2 cellular contexts compared by ENCODE assay signal in genomic region chr21:34835526-34835925, GRCh38.
TF ChIP-seq lines count a peak whose summit lies in the region.

No MANE protein-coding gene starts in this region.

TF ChIP-seq in SK-N-SH, 30 proteins besides CTCF, POLR2A, EP300 and RAD21 (continued from another document):
- TF ChIP-seq PBX3 (IDR thresholded peaks at IDR 0.05) (no peak), MAX (IDR thresholded peaks at IDR 0.05; ENCODE audit: low read depth) (no peak), TEAD4 (IDR thresholded peaks at IDR 0.05; ENCODE audit: borderline replicate concordance, insufficient read depth) (no peak), NRF1 (IDR thresholded peaks at IDR 0.05; ENCODE audit: low read depth, low read length) (no peak), CHD2 (IDR thresholded peaks at IDR 0.05; ENCODE audit: low read length, partially characterized antibody) (no peak), TAF1 (IDR thresholded peaks at IDR 0.05; ENCODE audit: borderline replicate concordance, low read depth, low read length) (no peak), RCOR1 (IDR thresholded peaks at IDR 0.05; ENCODE audit: low read length) (no peak), USF1 (IDR thresholded peaks at IDR 0.05; ENCODE audit: borderline replicate concordance, low read depth) (no peak), FOXJ3 (CRISPR knock-in tag; IDR thresholded peaks at IDR 0.05) (no peak), FOSL2 (IDR thresholded peaks at IDR 0.05; ENCODE audit: borderline replicate concordance, low read depth) (no peak), REST (IDR thresholded peaks at IDR 0.05; ENCODE audit: low read depth, low read length) (no peak), SMC3 (IDR thresholded peaks at IDR 0.05; ENCODE audit: low read depth, low read length) (no peak)

TF ChIP-seq in SK-N-SH treated with all-trans-retinoic acid at 6 μM for 48 hours, 23 proteins besides CTCF, POLR2A, EP300 and RAD21 (continued from another document):
- no peak for TF ChIP-seq TSHZ2 (CRISPR knock-in tag; IDR thresholded peaks at IDR 0.05)
- no peak for TF ChIP-seq ZFP3 (CRISPR knock-in tag; IDR thresholded peaks at IDR 0.05)
- TF ChIP-seq CSRNP3 (CRISPR knock-in tag; IDR thresholded peaks at IDR 0.05): no peak
- no peak for TF ChIP-seq ZNF8 (CRISPR knock-in tag; IDR thresholded peaks at IDR 0.05)
- no peak for TF ChIP-seq PPARA (CRISPR knock-in tag; IDR thresholded peaks at IDR 0.05; ENCODE audit: borderline replicate concordance)
- no peak for TF ChIP-seq OSR1 (CRISPR knock-in tag; IDR thresholded peaks at IDR 0.05)
- TF ChIP-seq ZNF565 (CRISPR knock-in tag; conservative IDR thresholded peaks at IDR 0.05; ENCODE audit: low read depth): no peak
- TF ChIP-seq ZNF70 (CRISPR knock-in tag; IDR thresholded peaks at IDR 0.05): no peak
- no peak for TF ChIP-seq ISL1 (CRISPR knock-in tag; IDR thresholded peaks at IDR 0.05)
- no peak for TF ChIP-seq POU6F1 (CRISPR knock-in tag; IDR thresholded peaks at IDR 0.05; ENCODE audit: borderline replicate concordance, low read depth)
- no peak for TF ChIP-seq ZFP30 (CRISPR knock-in tag; IDR thresholded peaks at IDR 0.05)
